ENCODE assay signal across 8 cellular contexts in genomic region chr21:37564924-37565529, GRCh38.
DNase-seq lines count a peak whose midpoint lies in the region; ATAC-seq, FAIRE-seq and TF ChIP-seq lines count a peak whose summit lies in the region.

No MANE protein-coding gene starts in this region.

- H3K4me2 ChIP-seq in BLaER1 treated with 17β-estradiol and CSF1 and Interleukin-3, amounts not matched to agents 10 nM and 100 nM = peak overlapping the region; percentile 80 to 96 (median 92)

- H3K4me3 ChIP-seq in BLaER1 treated with 17β-estradiol and CSF1 and Interleukin-3, amounts not matched to agents 10 nM and 100 nM = peak overlapping the region in 3 of 10 experiments; percentile 70 to 76 (median 71); a peak in 3 of 20 replicates
- H3K4me3 ChIP-seq in ascending aorta = peak overlapping the region; percentile 66 to 78
- peak overlapping the region; percentile 75 for H3K4me3 ChIP-seq in lower lobe of right lung

- ATAC-seq in lower lobe of right lung = peak in 1 of 2 donors; percentile 3
- no peak for ATAC-seq in GM21526 (IDR thresholded peaks at IDR 0.05; ENCODE audit: low FRiP score, unreplicated experiment)
- no peak for ATAC-seq in GM18907 (IDR thresholded peaks at IDR 0.05; ENCODE audit: unreplicated experiment)

- peaks cover 31 to 79% (median 59%) of the 10 kb centered on the region in 10 experiments for H3K4me1 ChIP-seq in BLaER1 treated with 17β-estradiol and CSF1 and Interleukin-3, amounts not matched to agents 10 nM and 100 nM
- H3K4me1 ChIP-seq in ascending aorta = peaks cover 3 to 13% of the 10 kb centered on the region in 2 donors
- peaks cover 26% of the 10 kb centered on the region for H3K4me1 ChIP-seq in lower lobe of right lung

- TF ChIP-seq CTCF in ascending aorta (IDR thresholded peaks at IDR 0.05) (no peak), lower lobe of right lung (IDR thresholded peaks at IDR 0.05) (no peak)

- no peaks in the 10 kb centered on the region for H4K20me1 ChIP-seq in BLaER1 treated with 17β-estradiol and CSF1 and Interleukin-3, amounts not matched to agents 10 nM and 100 nM

- DNase-seq in LHCN-M2 (ENCODE audit: low read depth) (peak; percentile 54), ascending aorta (ENCODE audit: low spot score in 2 of 2) (no peak), lower lobe of right lung (no peak), frontal cortex (ENCODE audit: low spot score in 2 of 2) (no peak), ACHN (no peak)

- peak overlapping the region in 10 of 11 experiments; percentile 83 to 93 (median 90); a peak in 19 of 22 replicates for H3K27ac ChIP-seq in BLaER1 treated with 17β-estradiol and CSF1 and Interleukin-3, amounts not matched to agents 10 nM and 100 nM
- H3K27ac ChIP-seq in ascending aorta (peak overlapping the region; percentile 94 to 97), lower lobe of right lung (peak overlapping the region; percentile 93)

- no peaks in the 10 kb centered on the region for H3K27me3 ChIP-seq in BLaER1 treated with 17β-estradiol and CSF1 and Interleukin-3, amounts not matched to agents 10 nM and 100 nM
- H3K27me3 ChIP-seq in ascending aorta (no peaks in the 10 kb centered on the region), lower lobe of right lung (ENCODE audit: low read depth) (no peaks in the 10 kb centered on the region)

- peaks cover 0 to 31% (median 21%) of the 10 kb centered on the region in 11 experiments; a peak in 15 of 22 replicates for H3K9me3 ChIP-seq in BLaER1 treated with 17β-estradiol and CSF1 and Interleukin-3, amounts not matched to agents 10 nM and 100 nM (replicated peaks in 1 of 11)
- H3K9me3 ChIP-seq in ascending aorta (no peaks in the 10 kb centered on the region), lower lobe of right lung (no peaks in the 10 kb centered on the region)

- no peak for FAIRE-seq in frontal cortex (lab: Jason Lieb, UNC)

- no peaks in the 10 kb centered on the region for H3K36me3 ChIP-seq in BLaER1 treated with 17β-estradiol and CSF1 and Interleukin-3, amounts not matched to agents 10 nM and 100 nM
- H3K36me3 ChIP-seq in ascending aorta (no peaks in the 10 kb centered on the region), lower lobe of right lung (no peaks in the 10 kb centered on the region)

- peak overlapping the region in 4 of 11 experiments; percentile 3 to 87 (median 58); a peak in 1 of 22 replicates for H3K9ac ChIP-seq in BLaER1 treated with 17β-estradiol and CSF1 and Interleukin-3, amounts not matched to agents 10 nM and 100 nM

- in situ Hi-C loops in ACHN (cut with HindIII; ENCODE audit: low pct_ligation_motif_present, low pct_unique_long_range_greater_than_20kb, low sequenced_read_pairs) = no loop called here

- intact Hi-C loops in ascending aorta (cut with DNase I) (loop anchor here (1.0 to 10.0 kb wide), 6 partner anchors 57 to 298 kb away; partner anchors contain the start of genes DYRK1A and VPS26C), lower lobe of right lung (cut with DNase I) (no loop called here)
